Comparison of ENCODE assay signal across 8 cellular contexts in the genomic region with DNA sequence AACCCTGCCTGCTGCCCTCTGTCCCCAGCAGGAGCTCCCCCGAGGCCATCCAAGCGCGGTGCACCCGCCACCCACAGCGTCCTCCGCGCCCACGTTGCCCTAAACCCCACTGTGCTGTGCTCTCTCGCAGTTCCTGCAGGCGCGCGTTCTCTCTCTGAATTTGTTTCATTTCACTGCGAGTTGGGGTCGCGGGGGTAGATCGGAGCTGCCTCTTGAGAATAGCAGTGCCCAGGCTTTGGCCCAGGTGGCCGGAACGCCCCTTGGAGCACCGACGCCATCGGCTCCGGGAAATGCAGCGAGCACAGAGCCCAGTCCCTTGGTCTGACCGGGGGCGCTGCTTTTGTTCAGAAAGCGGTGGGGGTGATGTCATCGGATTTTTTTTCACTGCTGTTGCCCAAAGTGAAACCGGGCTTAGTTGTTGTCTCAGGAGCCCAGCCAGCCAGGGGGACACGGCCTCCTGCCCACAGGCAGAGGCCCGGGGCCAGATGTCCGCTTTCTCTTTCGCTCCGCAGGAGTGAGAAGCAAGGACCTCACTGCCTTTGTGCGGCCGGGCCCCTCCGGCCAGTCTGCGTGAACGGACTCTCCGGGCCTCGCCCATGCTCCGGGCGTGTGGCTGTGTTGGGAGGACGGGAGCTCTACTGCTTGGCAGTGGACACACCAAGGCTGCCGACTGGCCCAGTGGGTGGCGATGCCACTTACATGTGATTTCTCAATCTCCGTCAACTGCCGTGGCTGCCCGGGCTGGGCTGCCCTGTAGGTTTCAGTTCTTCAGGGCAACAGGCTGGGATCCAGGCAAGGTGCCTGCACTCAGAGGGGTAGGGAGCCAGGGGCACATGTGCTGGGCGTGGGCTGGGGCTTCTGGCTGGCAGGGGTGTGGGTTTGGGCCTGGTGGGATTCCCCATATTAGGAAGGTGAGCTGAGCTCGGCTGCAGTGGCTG. TPM values are rescaled to one million over a fixed set of nuclear protein-coding genes. Genes with fewer than 3 reads are reported as not detected.
A peak's percentile ranks its signal among the peaks of the same experiment; 100 is the strongest.
DNase-seq lines count a peak whose midpoint lies in the region; ATAC-seq, FAIRE-seq and TF ChIP-seq lines count a peak whose summit lies in the region.

No MANE protein-coding gene starts in this region.

- peak overlapping the region; percentile 85 for H3K4me2 ChIP-seq in osteoblast (ENCODE audit: insufficient read depth, low read length)

- peaks cover 58% of the 10 kb centered on the region for H3K4me1 Mint-ChIP-seq in activated naive CD8-positive, alpha-beta T cell (ENCODE audit: low read depth)

- TF ChIP-seq CTCF in osteoblast (IDR thresholded peaks at IDR 0.05; ENCODE audit: extremely low read depth, low read depth, low read length): no peak

- peak overlapping the region; percentile 64 for H2AFZ ChIP-seq in osteoblast (ENCODE audit: low read length)

- DNase-seq in NOMO-1 treated with dmso at 0.1 percent for 144 hours (lab: John Stamatoyannopoulos, UW; ENCODE audit: unreplicated experiment): peak; percentile 43
- peak; percentile 63 for DNase-seq in germinal center (ENCODE audit: low spot score)
- DNase-seq in osteoblast (ENCODE audit: insufficient read length, low spot score, missing footprints): peak; percentile 99
- DNase-seq in urothelium cell line (ENCODE audit: low spot score): no peak
- DNase-seq in SK-N-DZ (ENCODE audit: low spot score): no peak

- FAIRE-seq in urothelium cell line (lab: Jason Lieb, UNC): no peak

- H4K20me1 ChIP-seq in osteoblast (ENCODE audit: insufficient read depth, low read length): peaks cover 24% of the 10 kb centered on the region

- H3K36me3 Mint-ChIP-seq in activated naive CD8-positive, alpha-beta T cell: no peaks in the 10 kb centered on the region

- H3K9me3 ChIP-seq in osteoblast (ENCODE audit: low read depth, low read length): no peaks in the 10 kb centered on the region

- peak overlapping the region; percentile 86 for H3K4me3 Mint-ChIP-seq in activated naive CD8-positive, alpha-beta T cell

- ATAC-seq in GM18499 (IDR thresholded peaks at IDR 0.05; ENCODE audit: insufficient read depth, unreplicated experiment) (peak; percentile 43), HG02884 (IDR thresholded peaks at IDR 0.05; ENCODE audit: unreplicated experiment) (peak; percentile 53)

- no peaks in the 10 kb centered on the region for H3K36me3 ChIP-seq in osteoblast (ENCODE audit: insufficient read depth, low read length)

- peak overlapping the region; percentile 80 for H3K4me3 ChIP-seq in osteoblast (ENCODE audit: insufficient read depth, low read length)

- H3K27me3 ChIP-seq in osteoblast (ENCODE audit: insufficient read depth, low read length): no peaks in the 10 kb centered on the region

- no peaks in the 10 kb centered on the region for H3K9me3 Mint-ChIP-seq in activated naive CD8-positive, alpha-beta T cell (ENCODE audit: low read depth)

- H3K4me1 ChIP-seq in osteoblast (ENCODE audit: insufficient read depth, low read length): peaks cover 9% of the 10 kb centered on the region

- peaks cover 68% of the 10 kb centered on the region for H3K79me2 ChIP-seq in osteoblast (ENCODE audit: insufficient read depth, low read length)

- peak overlapping the region; percentile 85 for H3K27ac ChIP-seq in osteoblast (ENCODE audit: low read depth, low read length)

- peak overlapping the region; percentile 89 for H3K27ac Mint-ChIP-seq in activated naive CD8-positive, alpha-beta T cell

- no peaks in the 10 kb centered on the region for H3K27me3 Mint-ChIP-seq in activated naive CD8-positive, alpha-beta T cell

RNA-seq across cellular contexts. Expression of gene FOXK1, which starts 43.2 kb away (rescaled TPM):
- 26.2 and 31.8 TPM in 2 replicates for total RNA-seq in osteoblast
- 10.5 and 11.9 TPM in 2 replicates for polyA plus RNA-seq in SK-N-DZ (2014; cell fraction: cytosol; rRNA removed)
- 11.5 and 14.7 TPM in 2 replicates for polyA plus RNA-seq in SK-N-DZ (2014; cell fraction: nucleus; rRNA removed)

RNA-seq across cellular contexts. Expression of gene AP5Z1, which starts 50.1 kb away (rescaled TPM):
- total RNA-seq in osteoblast: 63.9 and 73.1 TPM in 2 replicates
- 26.0 and 28.2 TPM in 2 replicates for polyA plus RNA-seq in SK-N-DZ (2014; cell fraction: cytosol; rRNA removed)
- 90.4 and 109 TPM in 2 replicates for polyA plus RNA-seq in SK-N-DZ (2014; cell fraction: nucleus; rRNA removed)

Comparison
In these comparisons a context has a peak if more than half of its experiments do, and no peak if none do; other contexts are left out.
1. DNase-seq: peak in NOMO-1 treated with dmso at 0.1 percent for 144 hours (single experiment), germinal center (single experiment) and osteoblast (single experiment); none in urothelium cell line (single experiment) and SK-N-DZ (single experiment).